ENCODE assay signal across 12 cellular contexts in genomic region chr16:25155553-25156460, GRCh38. TPM values are rescaled to one million over a fixed set of nuclear protein-coding genes. Genes with fewer than 3 reads are reported as not detected.
DNase-seq lines count a peak whose midpoint lies in the region; ATAC-seq and TF ChIP-seq lines count a peak whose summit lies in the region.
"Had no signal": no experiment of that assay in that cellular context is flagged by ENCODE, and none has a peak within 500 bp of the region (broad histone marks: within the 10 kb centered on the region; RNA-seq: fewer than 3 reads in every experiment).

No MANE protein-coding gene starts in this region.

- H3K4me3 Mint-ChIP-seq in CD14-positive monocyte = no peak overlapping the region
- H3K4me3 Mint-ChIP-seq: mesothelial cell of epicardium had no signal

- TF ChIP-seq CTCF in CD14-positive monocyte (IDR thresholded peaks at IDR 0.05) (no peak), adrenal gland (IDR thresholded peaks at IDR 0.05) (no peak)

- H3K27me3 ChIP-seq in adrenal gland (no peaks in the 10 kb centered on the region), H7 (ENCODE audit: control insufficient read depth, insufficient read depth, low read length) (no peaks in the 10 kb centered on the region)

- WGBS in adrenal gland, 4 donors = 63 to 72% (median 70%) methylated on average over 13 of the region's 13 CpGs

- H3K36me3 ChIP-seq in adrenal gland (replicated peaks in 1 of 2) (no peaks in the 10 kb centered on the region), H7 (replicated peaks; ENCODE audit: control insufficient read depth, insufficient read depth, low read length) (peaks cover 18% of the 10 kb centered on the region)

- ATAC-seq in HG03039 (IDR thresholded peaks at IDR 0.05; ENCODE audit: unreplicated experiment) (no peak), GM21619 (IDR thresholded peaks at IDR 0.05; ENCODE audit: unreplicated experiment) (no peak)

- no peaks in the 10 kb centered on the region for H3K4me1 Mint-ChIP-seq in CD14-positive monocyte
- H3K4me1 Mint-ChIP-seq: mesothelial cell of epicardium had no signal

- TF ChIP-seq POLR2A in adrenal gland (IDR thresholded peaks at IDR 0.05) = peak in 1 of 2 donors; percentile 37

- H3K27ac Mint-ChIP-seq in CD14-positive monocyte = peak overlapping the region in 4 of 7 donors; percentile 12 to 52 (median 26)
- H3K27ac Mint-ChIP-seq: mesothelial cell of epicardium had no signal

- H3K9me3 Mint-ChIP-seq in CD14-positive monocyte = no peaks in the 10 kb centered on the region
- H3K9me3 Mint-ChIP-seq: mesothelial cell of epicardium had no signal

- no peaks in the 10 kb centered on the region for H3K27me3 Mint-ChIP-seq in CD14-positive monocyte (ENCODE audit: low read depth in 3 of 3)

- DNase-seq in CD14-positive monocyte (ENCODE audit: low spot score) (no peak), LHCN-M2 (ENCODE audit: low read depth) (peak; percentile 53), adrenal gland (peak; percentile 48 to 81 (median 68)), renal cortical epithelial cell (ENCODE audit: low read depth) (peak; percentile 92), cortex of kidney (lab: John Stamatoyannopoulos, UW) (no peak), H7 (no peak)
- DNase-seq: NCI-H1048, NCI-H82, T1000 had no signal

- H3K36me3 Mint-ChIP-seq in CD14-positive monocyte = peaks cover 51 to 81% of the 10 kb centered on the region in 2 donors

- H3K4me1 ChIP-seq in adrenal gland (replicated peaks in 1 of 2) = peaks cover 28% of the 10 kb centered on the region in 2 donors

- H3K9me3 ChIP-seq in adrenal gland (replicated peaks in 1 of 3) = no peaks in the 10 kb centered on the region

- peak overlapping the region; percentile 37 to 91 (median 82) for H3K27ac ChIP-seq in adrenal gland

- intact Hi-C loops in CD14-positive monocyte (cut with micrococcal nuclease) (no loop called here), adrenal gland (cut with DNase I) (no loop called here)

- H3K4me3 ChIP-seq in adrenal gland (no peak overlapping the region), H7 (ENCODE audit: insufficient read depth, low read depth, low read length) (no peak overlapping the region)

RNA-seq across cellular contexts. Expression of gene LCMT1, which starts 44.3 kb away (rescaled TPM):
- polyA plus RNA-seq in CD14-positive monocyte (10 to 100 TPM; 33.1 to 34.2 TPM), adrenal gland (10 to 100 TPM; 44.4 to 47.9 (median 45.5) TPM)
- total RNA-seq in LHCN-M2 (2014; rRNA removed) (36.6 and 40.9 TPM in 2 replicates), adrenal gland (10 to 100 TPM; 28.1 to 58.4 (median 42.2) TPM), renal cortical epithelial cell (33.0 and 46.4 TPM in 2 replicates)
- 48.1 TPM for polyA plus RNA-seq in LHCN-M2 (2012)
- total RNA-seq in H7 (2014; rRNA removed; shearing (Covaris generic)) = 32.5 and 37.6 TPM in 2 replicates

Comparison
In these comparisons a context has a peak if more than half of its experiments do, and no peak if none do; other contexts are left out.
1. DNase-seq: peak in LHCN-M2 (single experiment), adrenal gland (7 of 7) and renal cortical epithelial cell (single experiment); none in CD14-positive monocyte (single experiment), cortex of kidney (single experiment) and H7 (single experiment).